ENCODE assay signal across 15 cellular contexts in the genomic region with DNA sequence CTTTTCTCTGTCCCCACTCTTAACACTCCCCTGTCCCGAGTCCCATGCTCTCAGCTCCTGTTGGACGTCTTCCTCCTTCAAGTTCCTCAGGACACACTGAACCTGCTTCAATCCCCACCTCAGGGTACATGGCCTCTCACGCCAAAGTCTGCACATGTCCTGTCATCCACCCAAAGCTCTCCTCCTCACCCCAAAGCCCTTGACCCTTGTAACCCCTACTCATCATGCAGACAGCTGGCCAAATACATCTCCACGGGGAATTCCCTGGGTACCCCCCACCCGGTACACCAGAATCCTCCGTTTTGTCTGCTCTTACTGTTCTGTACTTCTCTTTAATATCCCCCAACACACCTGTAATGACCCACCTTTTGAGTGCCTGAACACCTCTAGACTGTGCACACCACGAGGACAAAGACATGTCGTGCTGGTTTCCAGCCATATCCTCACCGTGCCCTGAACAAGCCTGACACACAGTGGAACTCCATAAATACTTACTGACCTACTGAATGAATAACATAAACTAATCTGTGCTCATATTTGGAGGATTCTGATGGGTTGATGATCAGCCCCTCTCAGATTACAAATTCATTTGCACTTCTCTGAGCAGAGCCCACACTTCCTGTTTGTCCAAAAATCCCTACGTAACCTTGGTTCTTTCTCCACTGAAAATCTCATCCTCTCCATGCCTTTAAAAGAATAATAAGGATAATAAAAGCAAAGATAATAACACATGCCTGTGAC.
"Had no signal": no experiment of that assay in that cellular context is flagged by ENCODE, and none has a peak within 500 bp of the region (broad histone marks: within the 10 kb centered on the region; RNA-seq: fewer than 3 reads in every experiment).

No MANE protein-coding gene starts in this region.

- H3K36me3 ChIP-seq: ovary, thyroid gland, vagina had no signal

- H3K27me3 ChIP-seq: ovary, thyroid gland, vagina had no signal

- H3K36me3 Mint-ChIP-seq: activated naive CD8-positive, alpha-beta T cell treated with anti-CD3 and anti-CD28 coated beads for 36 hours; memory B cell; WTC11 had no signal

- H3K4me1 Mint-ChIP-seq: activated CD4-positive, alpha-beta T cell treated with anti-CD3 and anti-CD28 coated beads for 36 hours; activated naive CD8-positive, alpha-beta T cell treated with anti-CD3 and anti-CD28 coated beads for 36 hours; memory B cell had no signal

- H3K4me3 Mint-ChIP-seq: activated CD4-positive, alpha-beta T cell treated with anti-CD3 and anti-CD28 coated beads for 36 hours; activated naive CD8-positive, alpha-beta T cell treated with anti-CD3 and anti-CD28 coated beads for 36 hours; memory B cell; WTC11 had no signal

- H3K27ac Mint-ChIP-seq: activated CD4-positive, alpha-beta T cell treated with anti-CD3 and anti-CD28 coated beads for 36 hours; activated naive CD8-positive, alpha-beta T cell treated with anti-CD3 and anti-CD28 coated beads for 36 hours; memory B cell; WTC11 had no signal

- H3K4me3 ChIP-seq: dorsolateral prefrontal cortex, ovary, thyroid gland, vagina had no signal

- H3K27ac ChIP-seq: dorsolateral prefrontal cortex, ovary, thyroid gland, vagina had no signal

- DNase-seq: activated CD4-positive, alpha-beta T cell treated with anti-CD3 and anti-CD28 coated beads for 36 hours; activated CD4-positive, alpha-beta T cell treated with anti-CD3 and anti-CD28 coated beads, Interleukin-2, amount 50 U/mL, for 48 hours; activated naive CD8-positive, alpha-beta T cell treated with anti-CD3 and anti-CD28 coated beads for 36 hours; activated T-cell treated with anti-CD3 and anti-CD28 coated beads for 4 hours; dorsolateral prefrontal cortex; ovary; stimulated activated CD8-positive, alpha-beta memory T cell treated with anti-CD3 and anti-CD28 coated beads, Interleukin-4, amount 100 ng/mL, for 48 hours; stimulated activated naive CD4-positive, alpha-beta T cell; thyroid gland had no signal

- FAIRE-seq: colon, TTC549 had no signal

- ATAC-seq: activated CD4-positive, alpha-beta T cell treated with anti-CD3 and anti-CD28 coated beads for 36 hours; sciatic nerve; WTC11 had no signal

- H3K9me3 ChIP-seq: thyroid gland, vagina had no signal

- H3K9me3 Mint-ChIP-seq: activated naive CD8-positive, alpha-beta T cell treated with anti-CD3 and anti-CD28 coated beads for 36 hours had no signal

- H3K4me1 ChIP-seq: thyroid gland, vagina had no signal
